24 cellular contexts compared by ENCODE assay signal in genomic region chr2:66122491-66122890, GRCh38.
"Had no signal": no experiment of that assay in that cellular context is flagged by ENCODE, and none has a peak within 500 bp of the region (broad histone marks: within the 10 kb centered on the region; RNA-seq: fewer than 3 reads in every experiment).

No MANE protein-coding gene starts in this region.

- H3K4me1 ChIP-seq: colonic mucosa, esophagus squamous epithelium, gastrocnemius medialis, heart right ventricle, left lung, lower lobe of right lung had no signal

- DNase-seq: colonic mucosa; cortex of kidney; effector CD8-positive, alpha-beta T cell; effector memory CD8-positive, alpha-beta T cell; endodermal cell; erythroblast; esophagus squamous epithelium; foreskin fibroblast; foreskin melanocyte; gastrocnemius medialis; glutamatergic neuron; head of caudate nucleus; heart right ventricle; hippocampal formation; left cardiac atrium; left lung; left ventricle myocardium superior; lower lobe of right lung; mesenchymal stem cell; mucosa of descending colon had no signal

- H3K36me3 Mint-ChIP-seq: mesothelial cell of epicardium had no signal

- ATAC-seq: effector memory CD8-positive, alpha-beta T cell; esophagus mucosa; gastrocnemius medialis; left cardiac atrium; left lung; left ventricle myocardium superior; lower lobe of right lung; mucosa of descending colon had no signal

- H3K36me3 ChIP-seq: colonic mucosa, esophagus squamous epithelium, gastrocnemius medialis, heart right ventricle, left lung, lower lobe of right lung had no signal

- H3K27me3 ChIP-seq: colonic mucosa, esophagus squamous epithelium, gastrocnemius medialis, heart right ventricle, left lung had no signal

- H3K27me3 Mint-ChIP-seq: dendritic cell treated with granulocyte-macrophage colony-stimulating factor and Interleukin-4, amounts not matched to agents 40 ng/mL and 50 ng/mL, for 4 days; effector memory CD8-positive, alpha-beta T cell had no signal

- H3K27ac Mint-ChIP-seq: dendritic cell treated with granulocyte-macrophage colony-stimulating factor and Interleukin-4, amounts not matched to agents 40 ng/mL and 50 ng/mL, for 4 days; effector memory CD8-positive, alpha-beta T cell; endodermal cell; mesothelial cell of epicardium had no signal

- H3K9me3 ChIP-seq: colonic mucosa, esophagus squamous epithelium, gastrocnemius medialis, heart right ventricle, left lung, lower lobe of right lung, mucosa of descending colon had no signal

- H3K4me3 ChIP-seq: colonic mucosa, esophagus squamous epithelium, gastrocnemius medialis, heart right ventricle, left lung, lower lobe of right lung, mucosa of descending colon had no signal

- H3K9me3 Mint-ChIP-seq: dendritic cell treated with granulocyte-macrophage colony-stimulating factor and Interleukin-4, amounts not matched to agents 40 ng/mL and 50 ng/mL, for 4 days had no signal

- H3K27ac ChIP-seq: colonic mucosa, epithelial cell of prostate, esophagus squamous epithelium, gastrocnemius medialis, heart right ventricle, left lung, lower lobe of right lung had no signal

- H3K4me3 Mint-ChIP-seq: dendritic cell treated with granulocyte-macrophage colony-stimulating factor and Interleukin-4, amounts not matched to agents 40 ng/mL and 50 ng/mL, for 4 days; effector memory CD8-positive, alpha-beta T cell; endodermal cell; mesothelial cell of epicardium had no signal
